1 cellular context compared by ENCODE assay signal in genomic region chr16:4533490-4533889, GRCh38.
TF ChIP-seq lines count a peak whose summit lies in the region.

No MANE protein-coding gene starts in this region.

TF ChIP-seq in HEK293, 187 proteins besides CTCF, POLR2A, EP300 and RAD21 (continued from another document):
- no peak for TF ChIP-seq PRDM10 (tag by site-specific recombination; IDR thresholded peaks at IDR 0.05)
- no peak for TF ChIP-seq ZNF292 (tag by site-specific recombination; IDR thresholded peaks at IDR 0.05; ENCODE audit: borderline replicate concordance, low read depth)
- peak; percentile 91 for TF ChIP-seq ZFHX2 (tag by site-specific recombination; conservative IDR thresholded peaks at IDR 0.05)
- TF ChIP-seq ZNF157 (tag by site-specific recombination; IDR thresholded peaks at IDR 0.05) = no peak
- TF ChIP-seq ELK4 (IDR thresholded peaks at IDR 0.05; ENCODE audit: borderline replicate concordance, low read depth, low read length) = no peak
- TF ChIP-seq ZBTB49 (tag by site-specific recombination; IDR thresholded peaks at IDR 0.05; ENCODE audit: low read depth) = no peak
- TF ChIP-seq MEIS1 (CRISPR knock-in tag; IDR thresholded peaks at IDR 0.05; ENCODE audit: borderline replicate concordance) = no peak
